Comparison of ENCODE assay signal across 1 cellular context in genomic region chr9:116007824-116008223, GRCh38.
TF ChIP-seq lines count a peak whose summit lies in the region.

No MANE protein-coding gene starts in this region.

TF ChIP-seq in IMR-90, 13 proteins besides CTCF, POLR2A, EP300 and RAD21:
- TF ChIP-seq RFX5 (IDR thresholded peaks at IDR 0.05; ENCODE audit: low read depth, low read length) (no peak), SMC3 (IDR thresholded peaks at IDR 0.05; ENCODE audit: low read depth, low read length) (no peak), RCOR1 (IDR thresholded peaks at IDR 0.05; ENCODE audit: insufficient replicate concordance, low read length) (no peak), NFE2L2 (IDR thresholded peaks at IDR 0.05; ENCODE audit: low read depth, low read length) (no peak), ELK1 (IDR thresholded peaks at IDR 0.05; ENCODE audit: borderline replicate concordance, low read depth, low read length) (no peak), MAZ (IDR thresholded peaks at IDR 0.05; ENCODE audit: borderline replicate concordance, low read depth, low read length) (no peak), BHLHE40 (IDR thresholded peaks at IDR 0.05; ENCODE audit: low read depth, low read length) (no peak), CEBPB (IDR thresholded peaks at IDR 0.05; ENCODE audit: low read depth, low read length) (no peak), MXI1 (IDR thresholded peaks at IDR 0.05; ENCODE audit: borderline replicate concordance, low read depth, low read length) (no peak), CHD1 (IDR thresholded peaks at IDR 0.05; ENCODE audit: low read depth, low read length) (no peak)
- TF ChIP-seq, protein P1, sequence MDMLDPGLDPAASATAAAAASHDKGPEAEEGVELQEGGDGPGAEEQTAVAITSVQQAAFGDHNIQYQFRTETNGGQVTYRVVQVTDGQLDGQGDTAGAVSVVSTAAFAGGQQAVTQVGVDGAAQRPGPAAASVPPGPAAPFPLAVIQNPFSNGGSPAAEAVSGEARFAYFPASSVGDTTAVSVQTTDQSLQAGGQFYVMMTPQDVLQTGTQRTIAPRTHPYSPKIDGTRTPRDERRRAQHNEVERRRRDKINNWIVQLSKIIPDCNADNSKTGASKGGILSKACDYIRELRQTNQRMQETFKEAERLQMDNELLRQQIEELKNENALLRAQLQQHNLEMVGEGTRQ (IDR thresholded peaks at IDR 0.05; ENCODE audit: low read depth, low read length) = no peak
